Comparison of ENCODE assay signal across 25 cellular contexts in the genomic region with DNA sequence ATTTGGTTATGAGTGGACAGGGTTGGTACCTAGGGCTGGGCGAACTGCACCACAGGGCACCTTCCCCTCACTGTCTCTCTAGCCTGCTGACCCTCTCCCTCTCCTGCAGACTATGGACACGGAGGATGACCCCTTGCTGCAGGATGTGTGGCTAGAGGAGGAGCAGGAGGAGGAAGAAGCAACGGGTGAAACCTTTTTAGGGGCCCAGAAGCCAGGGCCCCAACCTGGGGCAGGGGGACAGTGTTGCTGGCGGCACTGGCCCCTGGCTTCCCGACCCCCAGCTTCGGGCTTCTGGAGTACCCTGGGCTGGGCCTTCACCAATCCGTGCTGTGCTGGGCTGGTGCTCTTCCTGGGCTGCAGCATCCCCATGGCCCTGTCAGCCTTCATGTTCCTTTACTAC. TPM values are rescaled to one million over a fixed set of nuclear protein-coding genes. Genes with fewer than 3 reads are reported as not detected.
A peak's percentile ranks its signal among the peaks of the same experiment; 100 is the strongest.
DNase-seq lines count a peak whose midpoint lies in the region; ATAC-seq and TF ChIP-seq lines count a peak whose summit lies in the region.
"Had no signal": no experiment of that assay in that cellular context is flagged by ENCODE, and none has a peak within 500 bp of the region (broad histone marks: within the 10 kb centered on the region; RNA-seq: fewer than 3 reads in every experiment).

No MANE protein-coding gene starts in this region.

- no peak overlapping the region for H3K4me2 ChIP-seq in neuronal stem cell (ENCODE audit: insufficient read depth, low read length, poor library complexity, severe bottlenecking)
- H3K4me2 ChIP-seq: BLaER1 treated with 17β-estradiol and CSF1 and Interleukin-3, amounts not matched to agents 10 nM and 100 nM had no signal

- H3K9me3 ChIP-seq in iPS-20b (ENCODE audit: insufficient read depth, low read depth, low read length) (peaks cover 17% of the 10 kb centered on the region), neuronal stem cell (replicated peaks in 1 of 2; ENCODE audit: control insufficient read depth in 2 of 2, insufficient read depth in 1 of 2, low read depth in 1 of 2, low read length in 2 of 2) (peaks cover 17 to 25% of the 10 kb centered on the region in 2 donors)
- peaks cover 11% of the 10 kb centered on the region for H3K9me3 ChIP-seq in CD8-positive, alpha-beta T cell (ENCODE audit: low read length)

- no peaks in the 10 kb centered on the region for H3K79me1 ChIP-seq in neuronal stem cell (ENCODE audit: low read depth, low read length)

- H3K4me1 ChIP-seq in iPS-20b (ENCODE audit: insufficient read depth, low read length) (peaks cover 27% of the 10 kb centered on the region), neuronal stem cell (ENCODE audit: control insufficient read depth in 2 of 2, insufficient read depth in 1 of 2, low read depth in 1 of 2, low read length in 2 of 2) (peaks cover 12 to 36% of the 10 kb centered on the region in 2 donors)
- H3K4me1 ChIP-seq in CD8-positive, alpha-beta T cell (ENCODE audit: insufficient read depth, low read length), result no peaks in the 10 kb centered on the region
- H3K4me1 ChIP-seq: BLaER1 treated with 17β-estradiol and CSF1 and Interleukin-3, amounts not matched to agents 10 nM and 100 nM had no signal

- no peak overlapping the region for H3K23ac ChIP-seq in neuronal stem cell (ENCODE audit: low read depth, low read length, poor library complexity)

- peak overlapping the region; percentile 97 for H2BK15ac ChIP-seq in neuronal stem cell (ENCODE audit: low read length)

- no peak overlapping the region for H2AFZ ChIP-seq in neuronal stem cell (ENCODE audit: low read length)
- H2AFZ ChIP-seq: GM23248 had no signal

- no peak for TF ChIP-seq CTCF in GM13976 (IDR thresholded peaks at IDR 0.05; ENCODE audit: borderline replicate concordance, control extremely low read depth, extremely low read depth, insufficient read depth, missing control alignments)
- no peak for TF ChIP-seq CTCF in CD8-positive, alpha-beta T cell (IDR thresholded peaks at IDR 0.05)
- no peak for TF ChIP-seq CTCF in chondrocyte (IDR thresholded peaks at IDR 0.05)

- H3K36me3 ChIP-seq in iPS-20b (ENCODE audit: insufficient read depth, low read depth, low read length) (peaks cover 33% of the 10 kb centered on the region; the same call in 1 of the 2 replicates), neuronal stem cell (replicated peaks in 1 of 2; ENCODE audit: control insufficient read depth in 2 of 2, insufficient read depth in 2 of 2, low read length in 2 of 2) (peaks cover 0 to 12% of the 10 kb centered on the region in 2 donors)
- no peaks in the 10 kb centered on the region for H3K36me3 ChIP-seq in CD8-positive, alpha-beta T cell (ENCODE audit: insufficient read depth, low read length)

- no peak for ATAC-seq in CD8-positive, alpha-beta T cell
- ATAC-seq: PC-3 had no signal

- peak overlapping the region; percentile 71 for H2BK5ac ChIP-seq in neuronal stem cell (ENCODE audit: low read length)

- no peak overlapping the region for H4K8ac ChIP-seq in neuronal stem cell (ENCODE audit: low read depth, low read length)

- H3K4ac ChIP-seq in neuronal stem cell (ENCODE audit: low read length), result no peak overlapping the region

- no CpG with 5 or more reads among the region's 7 CpGs for WGBS in neuronal stem cell (ENCODE audit: extremely low coverage in 2 of 2, insufficient read length in 2 of 2, insufficient replicate concordance in 1 of 2), 2 donors

- no peak overlapping the region for H3K14ac ChIP-seq in neuronal stem cell (ENCODE audit: low read length)

- H3K27ac ChIP-seq in iPS-20b (ENCODE audit: low read length), result no peak overlapping the region
- no peak overlapping the region for H3K27ac ChIP-seq in neuronal stem cell (replicated peaks; ENCODE audit: low read length)
- H3K27ac ChIP-seq in CD8-positive, alpha-beta T cell (ENCODE audit: low read depth, low read length), result no peak overlapping the region
- H3K27ac ChIP-seq: 22Rv1; BLaER1 treated with 17β-estradiol and CSF1 and Interleukin-3, amounts not matched to agents 10 nM and 100 nM; GM23248 had no signal

- H2BK12ac ChIP-seq in neuronal stem cell (ENCODE audit: low read length), result peak overlapping the region; percentile 93

- no peak overlapping the region for H3K4me3 ChIP-seq in iPS-20b (ENCODE audit: low read length)
- H3K4me3 ChIP-seq in neuronal stem cell (ENCODE audit: low read length in 2 of 2), result no peak overlapping the region
- no peak overlapping the region for H3K4me3 ChIP-seq in CD8-positive, alpha-beta T cell (ENCODE audit: low read depth, low read length)
- H3K4me3 ChIP-seq: BLaER1 treated with 17β-estradiol and CSF1 and Interleukin-3, amounts not matched to agents 10 nM and 100 nM; GM23248 had no signal

- H2AK5ac ChIP-seq in neuronal stem cell (ENCODE audit: low read depth, low read length), result peak overlapping the region; percentile 97

- H4K91ac ChIP-seq in neuronal stem cell (ENCODE audit: low read depth, low read length, poor library complexity), result no peak overlapping the region

- H3K36me3 Mint-ChIP-seq in activated T-cell treated with anti-CD3 and anti-CD28 coated beads, Interleukin-2, amount 50 U/mL, for 24 hours (ENCODE audit: low read depth), result peaks cover 7% of the 10 kb centered on the region
- peaks cover 7% of the 10 kb centered on the region for H3K36me3 Mint-ChIP-seq in CD8-positive, alpha-beta T cell
- peaks cover 1% of the 10 kb centered on the region for H3K36me3 Mint-ChIP-seq in chondrocyte (ENCODE audit: low read depth)

- intact Hi-C loops in CD8-positive, alpha-beta T cell (cut with DNase I, micrococcal nuclease), result no loop called here

- CTCF ChIA-PET in CD8-positive, alpha-beta T cell (lab: Charles Lee), result no interaction called here

- peak overlapping the region; percentile 91 for H3K18ac ChIP-seq in neuronal stem cell (ENCODE audit: low read length)

- H3K4me1 Mint-ChIP-seq in activated T-cell treated with anti-CD3 and anti-CD28 coated beads, Interleukin-2, amount 50 U/mL, for 24 hours (ENCODE audit: low read depth), result no peaks in the 10 kb centered on the region
- H3K4me1 Mint-ChIP-seq in CD8-positive, alpha-beta T cell (ENCODE audit: low read depth), result no peaks in the 10 kb centered on the region
- no peaks in the 10 kb centered on the region for H3K4me1 Mint-ChIP-seq in chondrocyte (ENCODE audit: low read depth)
- H3K4me1 Mint-ChIP-seq: CD8-positive, alpha-beta memory T cell; IgD-negative memory B cell had no signal

- H3K27me3 Mint-ChIP-seq in activated T-cell treated with anti-CD3 and anti-CD28 coated beads, Interleukin-2, amount 50 U/mL, for 24 hours, result peaks cover 31% of the 10 kb centered on the region
- H3K27me3 Mint-ChIP-seq in CD8-positive, alpha-beta T cell (ENCODE audit: low read depth), result peaks cover 31% of the 10 kb centered on the region
- H3K27me3 Mint-ChIP-seq in chondrocyte (ENCODE audit: low read depth), result peaks cover 22% of the 10 kb centered on the region

- in situ Hi-C loops in GM13976 (cut with MboI; ENCODE audit: low sequenced_read_pairs, unreplicated experiment), result no loop called here

- peak overlapping the region; percentile 63; the same call in 1 of the 2 replicates for H3K9ac ChIP-seq in iPS-20b (ENCODE audit: low read depth, low read length)
- no peak overlapping the region for H3K9ac ChIP-seq in neuronal stem cell (ENCODE audit: low read depth, low read length, poor library complexity)
- H3K9ac ChIP-seq: BLaER1 treated with 17β-estradiol and CSF1 and Interleukin-3, amounts not matched to agents 10 nM and 100 nM; GM23248 had no signal

- peaks cover 34% of the 10 kb centered on the region for H3K9me3 Mint-ChIP-seq in activated T-cell treated with anti-CD3 and anti-CD28 coated beads, Interleukin-2, amount 50 U/mL, for 24 hours
- peaks cover 20% of the 10 kb centered on the region for H3K9me3 Mint-ChIP-seq in CD8-positive, alpha-beta T cell
- H3K9me3 Mint-ChIP-seq in chondrocyte (ENCODE audit: low read depth), result peaks cover 29% of the 10 kb centered on the region

- peak overlapping the region; percentile 48 for H2BK120ac ChIP-seq in neuronal stem cell (ENCODE audit: low read depth, low read length)

- H3K27me3 ChIP-seq in iPS-20b (ENCODE audit: insufficient read depth, low read length), result no peaks in the 10 kb centered on the region
- no peaks in the 10 kb centered on the region for H3K27me3 ChIP-seq in neuronal stem cell (ENCODE audit: control insufficient read depth in 3 of 3, insufficient read depth in 3 of 3, low read depth in 1 of 3, low read length in 3 of 3)
- no peaks in the 10 kb centered on the region for H3K27me3 ChIP-seq in CD8-positive, alpha-beta T cell (ENCODE audit: insufficient read depth, low read length)
- H3K27me3 ChIP-seq: BLaER1 treated with 17β-estradiol and CSF1 and Interleukin-3, amounts not matched to agents 10 nM and 100 nM had no signal

- no peak overlapping the region for H3K27ac Mint-ChIP-seq in activated T-cell treated with anti-CD3 and anti-CD28 coated beads, Interleukin-2, amount 50 U/mL, for 24 hours
- H3K27ac Mint-ChIP-seq in CD8-positive, alpha-beta T cell, result no peak overlapping the region
- H3K27ac Mint-ChIP-seq in chondrocyte (ENCODE audit: unreplicated experiment), result no peak overlapping the region
- H3K27ac Mint-ChIP-seq: CD8-positive, alpha-beta memory T cell had no signal

- DNase-seq in activated T-cell treated with anti-CD3 and anti-CD28 coated beads, Interleukin-2, amount 50 U/mL, for 24 hours, result peak; percentile 12
- DNase-seq in activated T-cell treated with anti-CD3 and anti-CD28 coated beads, Interleukin-2, amount 50 U/mL, for 48 hours, result no peak
- DNase-seq in neuronal stem cell (ENCODE audit: low spot score) (no peak), GM13976 (ENCODE audit: low spot score) (no peak), HUDEP-2 (lab: John Stamatoyannopoulos, UW; ENCODE audit: unreplicated experiment in 76 of 76) (no peak), chondrocyte (ENCODE audit: low spot score) (no peak)
- no peak for DNase-seq in CD8-positive, alpha-beta T cell
- DNase-seq: ACHN, Calu3, GM23248, HCEC 1CT, MV-4-11, NCI-H1105 treated with DMSO at 0.1 percent for 48 hours, NCI-H2081, NCI-H2171, NCI-H526, PC-3, SHP77 had no signal

- POLR2A ChIA-PET in CD8-positive, alpha-beta T cell (lab: Charles Lee), result no interaction called here

- H3K4me3 Mint-ChIP-seq in activated T-cell treated with anti-CD3 and anti-CD28 coated beads, Interleukin-2, amount 50 U/mL, for 24 hours, result no peak overlapping the region
- H3K4me3 Mint-ChIP-seq in CD8-positive, alpha-beta T cell, result no peak overlapping the region
- H3K4me3 Mint-ChIP-seq in chondrocyte (ENCODE audit: unreplicated experiment), result no peak overlapping the region
- H3K4me3 Mint-ChIP-seq: IgD-negative memory B cell had no signal

RNA-seq across cellular contexts. Expression of gene DISP3, which starts 21.9 kb away (rescaled TPM):
- polyA plus RNA-seq in neuronal stem cell (2013, experiment 1 of 2), result 1.1 TPM
- 1.3 TPM for polyA plus RNA-seq in neuronal stem cell (2013, experiment 2 of 2)
- total RNA-seq in CD8-positive, alpha-beta T cell, result under 1 TPM; 0.28 to 0.57 TPM
- total RNA-seq in chondrocyte, result 0.05 to 0.21 TPM in 2 of 3 replicates, not detected in the other
- total RNA-seq: G401, GM23248, RPMI7951 had no signal
- polyA plus RNA-seq: GM23248, IgD-negative memory B cell had no signal
